Comparison of ENCODE assay signal across 17 cellular contexts in genomic region chr2:200345917-200346316, GRCh38.
"Had no signal": no experiment of that assay in that cellular context is flagged by ENCODE, and none has a peak within 500 bp of the region (broad histone marks: within the 10 kb centered on the region; RNA-seq: fewer than 3 reads in every experiment).

No MANE protein-coding gene starts in this region.

- H3K27me3 ChIP-seq: left lung, upper lobe of left lung had no signal

- ATAC-seq: left lung; right cardiac atrium; stimulated activated naive CD8-positive, alpha-beta T cell treated with anti-CD3 and anti-CD28 coated beads, Interleukin-15, Interleukin-2, amounts not matched to agents 100 U/mL and 50 U/mL, for 24 hours; T-cell had no signal

- H3K36me3 ChIP-seq: left lung, prostate gland, upper lobe of left lung had no signal

- H3K9me3 Mint-ChIP-seq: activated T-cell treated with anti-CD3 and anti-CD28 coated beads, Interleukin-2, amount 50 U/mL, for 24 hours had no signal

- H3K4me3 Mint-ChIP-seq: activated naive CD8-positive, alpha-beta T cell; activated T-cell treated with anti-CD3 and anti-CD28 coated beads, Interleukin-2, amount 50 U/mL, for 24 hours; nephron progenitor cell; T-cell had no signal

- H3K4me1 ChIP-seq: left lung, prostate gland had no signal

- H3K27ac Mint-ChIP-seq: activated naive CD8-positive, alpha-beta T cell; activated T-cell treated with anti-CD3 and anti-CD28 coated beads, Interleukin-2, amount 50 U/mL, for 24 hours; nephron progenitor cell; T-cell had no signal

- H3K4me3 ChIP-seq: left lung, prostate gland, upper lobe of left lung had no signal

- H3K27ac ChIP-seq: left lung, prostate gland, upper lobe of left lung had no signal

- H3K9me3 ChIP-seq: left lung, prostate gland, upper lobe of left lung had no signal

- H3K4me1 Mint-ChIP-seq: T-cell had no signal

- H3K36me3 Mint-ChIP-seq: T-cell had no signal

- DNase-seq: activated CD4-positive, alpha-beta T cell treated with anti-CD3 and anti-CD28 coated beads, Interleukin-2, amount 50 U/mL, for 4 hours; activated CD4-positive, CD25-positive, alpha-beta regulatory T cell treated with anti-CD3 and anti-CD28 coated beads, Interleukin-2, amount 50 U/mL, for 72 hours; activated gamma-delta T cell; activated T-cell treated with anti-CD3 and anti-CD28 coated beads, Interleukin-2, amount 50 U/mL, for 24 hours; amniotic stem cell; erythroblast; islet precursor cell; left lung; nephron progenitor cell; occipital lobe; right cardiac atrium; stimulated activated naive CD8-positive, alpha-beta T cell treated with anti-CD3 and anti-CD28 coated beads, Interleukin-15, Interleukin-2, amounts not matched to agents 100 U/mL and 50 U/mL, for 24 hours; T-cell; T1000; upper lobe of left lung had no signal

- H3K27me3 Mint-ChIP-seq: activated naive CD8-positive, alpha-beta T cell; activated T-cell treated with anti-CD3 and anti-CD28 coated beads, Interleukin-2, amount 50 U/mL, for 24 hours; T-cell had no signal
